Comparison of ENCODE assay signal across 17 cellular contexts in the genomic region with DNA sequence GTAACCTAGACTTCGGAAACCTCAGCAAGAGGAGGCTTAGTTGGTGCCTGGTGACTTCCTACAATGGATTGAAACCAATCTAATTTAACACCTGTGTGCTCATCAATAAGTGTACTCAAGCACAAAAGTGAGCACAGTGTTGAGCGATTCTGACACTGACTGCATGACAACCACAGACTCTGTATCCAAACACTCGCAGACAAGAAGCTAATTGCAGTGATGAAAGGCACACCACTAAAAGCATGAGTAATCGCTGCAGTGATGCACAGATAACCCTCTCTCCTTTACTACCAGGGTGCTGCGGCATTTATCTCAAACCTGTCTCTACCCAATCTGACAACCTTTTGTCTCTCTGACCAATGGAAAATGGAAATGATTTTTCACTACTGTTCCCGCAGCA.
DNase-seq lines count a peak whose midpoint lies in the region; ATAC-seq, FAIRE-seq and TF ChIP-seq lines count a peak whose summit lies in the region.
"Had no signal": no experiment of that assay in that cellular context is flagged by ENCODE, and none has a peak within 500 bp of the region (broad histone marks: within the 10 kb centered on the region; RNA-seq: fewer than 3 reads in every experiment).

No MANE protein-coding gene starts in this region.

- H3K18ac ChIP-seq in neuronal stem cell (ENCODE audit: low read length) = no peak overlapping the region

- no TSS peak for BruUV-seq in K562 (replicated peaks; lab: Mats Ljungman, UMichigan)

- in situ Hi-C loops in K562 (cut with MboI) = no loop called here

- no peak overlapping the region for H4K8ac ChIP-seq in neuronal stem cell (ENCODE audit: low read depth, low read length)

- H3K27me3 ChIP-seq in K562 (ENCODE audit: control insufficient read depth in 2 of 2, insufficient read depth in 2 of 2, low read length in 2 of 2) = peaks cover 4% of the 10 kb centered on the region in 2 experiments; a peak in 2 of 5 replicates
- H3K27me3 ChIP-seq in neuronal stem cell (ENCODE audit: control insufficient read depth in 3 of 3, insufficient read depth in 3 of 3, low read depth in 1 of 3, low read length in 3 of 3) = peaks cover 0 to 5% (median 0%) of the 10 kb centered on the region in 3 experiments

- H3K79me1 ChIP-seq in neuronal stem cell (ENCODE audit: low read depth, low read length) = no peaks in the 10 kb centered on the region

- H3K4me3 Mint-ChIP-seq in activated CD4-positive, alpha-beta T cell treated with anti-CD3 and anti-CD28 coated beads, Interleukin-2, amount 10 ng/mL, durations not matched to agents 24 days and 14 days = no peak overlapping the region
- H3K4me3 Mint-ChIP-seq in CD14-positive monocyte = no peak overlapping the region

- no peak overlapping the region for H2AFZ ChIP-seq in K562 (ENCODE audit: low read depth, low read length)
- no peak overlapping the region for H2AFZ ChIP-seq in neuronal stem cell (ENCODE audit: low read length)
- H2AFZ ChIP-seq: parathyroid adenoma had no signal

- H3K4me3 ChIP-seq in K562 (no peak overlapping the region), neuronal stem cell (ENCODE audit: low read length in 2 of 2) (no peak overlapping the region)
- H3K4me3 ChIP-seq: gastrocnemius medialis, SJCRH30 had no signal

- no peak overlapping the region for H2AK5ac ChIP-seq in neuronal stem cell (ENCODE audit: low read depth, low read length)

- no peaks in the 10 kb centered on the region for H3K9me1 ChIP-seq in K562 (ENCODE audit: control insufficient read depth, insufficient read depth, low read length)

- no peak overlapping the region for H3K27ac Mint-ChIP-seq in activated CD4-positive, alpha-beta T cell treated with anti-CD3 and anti-CD28 coated beads, Interleukin-2, amount 10 ng/mL, durations not matched to agents 24 days and 14 days
- no peak overlapping the region for H3K27ac Mint-ChIP-seq in CD14-positive monocyte

- H3K27ac ChIP-seq in K562 (ENCODE audit: extremely low read depth, low read depth, low read length) (no peak overlapping the region), neuronal stem cell (replicated peaks; ENCODE audit: low read length) (no peak overlapping the region)
- H3K27ac ChIP-seq: gastrocnemius medialis, parathyroid adenoma, SJCRH30 had no signal

- no peak overlapping the region for H3K23ac ChIP-seq in neuronal stem cell (ENCODE audit: low read depth, low read length, poor library complexity)

- H3K36me3 ChIP-seq in K562 (ENCODE audit: control insufficient read depth, insufficient read depth, low read length) (no peaks in the 10 kb centered on the region), neuronal stem cell (replicated peaks in 1 of 2; ENCODE audit: control insufficient read depth in 2 of 2, insufficient read depth in 2 of 2, low read length in 2 of 2) (no peaks in the 10 kb centered on the region)
- H3K36me3 ChIP-seq: gastrocnemius medialis, SJCRH30 had no signal

- H3K4ac ChIP-seq in neuronal stem cell (ENCODE audit: low read length) = no peak overlapping the region

- H2BK120ac ChIP-seq in neuronal stem cell (ENCODE audit: low read depth, low read length) = no peak overlapping the region

- peaks cover 10% of the 10 kb centered on the region for H3K4me1 Mint-ChIP-seq in activated CD4-positive, alpha-beta T cell treated with anti-CD3 and anti-CD28 coated beads, Interleukin-2, amount 10 ng/mL, durations not matched to agents 24 days and 14 days
- H3K4me1 Mint-ChIP-seq in CD14-positive monocyte = peaks cover 17% of the 10 kb centered on the region

- no peak for DNase-seq in activated CD4-positive, CD25-positive, alpha-beta regulatory T cell (lab: John Stamatoyannopoulos, UW)
- DNase-seq in NCI-H2107 (lab: John Stamatoyannopoulos, UW) (peak; percentile 20), K562 (ENCODE audit: extremely low read depth in 1 of 4, low spot score in 3 of 4) (no peak), neuronal stem cell (ENCODE audit: low spot score) (peak; percentile 57), NCI-H187 (lab: John Stamatoyannopoulos, UW) (no peak), CD14-positive monocyte (ENCODE audit: low spot score) (no peak)
- no peak for DNase-seq in activated CD4-positive, alpha-beta T cell treated with anti-CD3 and anti-CD28 coated beads, Interleukin-2, amount 10 ng/mL, durations not matched to agents 24 days and 14 days
- DNase-seq: activated CD4-positive, alpha-beta T cell treated with anti-CD3 and anti-CD28 coated beads for 4 hours; activated naive CD4-positive, alpha-beta T cell; cortex of kidney; gastrocnemius medialis; GDM1; NCI-H345; SJCRH30; stimulated activated CD4-positive, alpha-beta T cell treated with anti-CD3 and anti-CD28 coated beads, Interleukin-4, amount 100 ng/mL, for 4 hours had no signal

- H3K79me2 ChIP-seq in K562 (ENCODE audit: control insufficient read depth, insufficient read depth, low read length) = no peaks in the 10 kb centered on the region
- H3K79me2 ChIP-seq: parathyroid adenoma had no signal

- H2BK15ac ChIP-seq in neuronal stem cell (ENCODE audit: low read length) = no peak overlapping the region

- CTCF ChIA-PET in K562 (lab: Yijun Ruan, JAX; ENCODE audit: low intra/inter-chr PET ratio) = no interaction called here

- H3K9ac ChIP-seq in K562 (ENCODE audit: insufficient read depth in 1 of 2, low read depth in 2 of 2, low read length in 2 of 2) = no peak overlapping the region
- H3K9ac ChIP-seq in neuronal stem cell (ENCODE audit: low read depth, low read length, poor library complexity) = no peak overlapping the region
- H3K9ac ChIP-seq: parathyroid adenoma had no signal

- no peaks in the 10 kb centered on the region for H3K27me3 Mint-ChIP-seq in activated CD4-positive, alpha-beta T cell treated with anti-CD3 and anti-CD28 coated beads, Interleukin-2, amount 10 ng/mL, durations not matched to agents 24 days and 14 days
- peaks cover 0 to 2% (median 0%) of the 10 kb centered on the region in 3 donors for H3K27me3 Mint-ChIP-seq in CD14-positive monocyte (ENCODE audit: low read depth in 3 of 3)

- intact Hi-C loops in K562 (cut with micrococcal nuclease) = no loop called here
- intact Hi-C loops in activated CD4-positive, alpha-beta T cell treated with anti-CD3 and anti-CD28 coated beads, Interleukin-2, amount 10 ng/mL, durations not matched to agents 24 days and 14 days (cut with micrococcal nuclease) = no loop called here
- intact Hi-C loops in CD14-positive monocyte (cut with micrococcal nuclease) = no loop called here

- no peaks in the 10 kb centered on the region for H4K20me1 ChIP-seq in K562 (replicated peaks; ENCODE audit: control insufficient read depth, insufficient read depth, low read length)

- no peaks in the 10 kb centered on the region for H3K36me3 Mint-ChIP-seq in activated CD4-positive, alpha-beta T cell treated with anti-CD3 and anti-CD28 coated beads, Interleukin-2, amount 10 ng/mL, durations not matched to agents 24 days and 14 days (ENCODE audit: low read depth)
- H3K36me3 Mint-ChIP-seq in CD14-positive monocyte = peaks cover 2 to 12% of the 10 kb centered on the region in 2 donors

- H2BK12ac ChIP-seq in neuronal stem cell (ENCODE audit: low read length) = no peak overlapping the region

- no peak for TF ChIP-seq RAD21 in K562 (CRISPR knock-in tag; conservative IDR thresholded peaks at IDR 0.05 in 1 of 2, IDR thresholded peaks at IDR 0.05 in 1 of 2)

- H3K4me1 ChIP-seq in K562 (replicated peaks in 1 of 2; ENCODE audit: control insufficient read depth in 2 of 2, insufficient read depth in 2 of 2, low read length in 2 of 2) (no peaks in the 10 kb centered on the region), neuronal stem cell (ENCODE audit: control insufficient read depth in 2 of 2, insufficient read depth in 1 of 2, low read depth in 1 of 2, low read length in 2 of 2) (peaks cover 0 to 12% of the 10 kb centered on the region in 2 donors)
- H3K4me1 ChIP-seq: gastrocnemius medialis, parathyroid adenoma, SJCRH30 had no signal

- no peak for TF ChIP-seq CTCF in K562 (IDR thresholded peaks at IDR 0.05 in 2 of 3, conservative IDR thresholded peaks at IDR 0.05 in 1 of 3; ENCODE audit: insufficient read depth in 2 of 3, low read depth in 1 of 3, low read length in 3 of 3)
- no peak for TF ChIP-seq CTCF in CD14-positive monocyte (IDR thresholded peaks at IDR 0.05)

- no peaks in the 10 kb centered on the region for H3K9me3 Mint-ChIP-seq in activated CD4-positive, alpha-beta T cell treated with anti-CD3 and anti-CD28 coated beads, Interleukin-2, amount 10 ng/mL, durations not matched to agents 24 days and 14 days
- H3K9me3 Mint-ChIP-seq in CD14-positive monocyte = no peaks in the 10 kb centered on the region

- 0% methylated on average over 6 of the region's 6 CpGs for WGBS in K562 (ENCODE audit: insufficient coverage, low coverage, missing lambda C conversion rate)
- WGBS in neuronal stem cell (ENCODE audit: extremely low coverage in 2 of 2, insufficient read length in 2 of 2, insufficient replicate concordance in 1 of 2), 2 donors = no CpG with 5 or more reads among the region's 6 CpGs

- H3K9me3 ChIP-seq in K562 (replicated peaks; ENCODE audit: control insufficient read depth, insufficient read depth, low read depth, low read length) (no peaks in the 10 kb centered on the region), neuronal stem cell (replicated peaks in 1 of 2; ENCODE audit: control insufficient read depth in 2 of 2, insufficient read depth in 1 of 2, low read depth in 1 of 2, low read length in 2 of 2) (no peaks in the 10 kb centered on the region)
- H3K9me3 ChIP-seq: gastrocnemius medialis, SJCRH30 had no signal

- no peak for TF ChIP-seq POLR2A in K562 (conservative IDR thresholded peaks at IDR 0.05)

- peak; percentile 38 to 41 for ATAC-seq in activated CD4-positive, CD25-positive, alpha-beta regulatory T cell treated with anti-CD3 and anti-CD28 coated beads, Interleukin-2, amount 50 U/mL, for 24 hours
- no peak for ATAC-seq in K562
- ATAC-seq: gastrocnemius medialis had no signal

- H2BK5ac ChIP-seq in neuronal stem cell (ENCODE audit: low read length) = no peak overlapping the region

- TF ChIP-seq EP300 in K562 (IDR thresholded peaks at IDR 0.05; ENCODE audit: low read length) = no peak

- POLR2A ChIA-PET in K562 (lab: Yijun Ruan, JAX) = no interaction called here

- no peak overlapping the region for H4K91ac ChIP-seq in neuronal stem cell (ENCODE audit: low read depth, low read length, poor library complexity)

- FAIRE-seq in K562 (lab: Jason Lieb, UNC) = no peak

- no peak overlapping the region for H3K14ac ChIP-seq in neuronal stem cell (ENCODE audit: low read length)

- H3K4me2 ChIP-seq in K562 (ENCODE audit: insufficient read depth, low read length) = no peak overlapping the region
- H3K4me2 ChIP-seq in neuronal stem cell (ENCODE audit: insufficient read depth, low read length, poor library complexity, severe bottlenecking) = no peak overlapping the region

Comparison
In these comparisons a context has a peak if more than half of its experiments do, and no peak if none do; other contexts are left out.
1. DNase-seq: peak in NCI-H2107 (single experiment) and neuronal stem cell (single experiment); none in activated CD4-positive, CD25-positive, alpha-beta regulatory T cell (0 of 4), K562 (0 of 4), NCI-H187 (0 of 2), activated CD4-positive, alpha-beta T cell treated with anti-CD3 and anti-CD28 coated beads, Interleukin-2, amount 10 ng/mL, durations not matched to agents 24 days and 14 days (single experiment) and CD14-positive monocyte (single experiment).